ENCODE assay signal across 18 cellular contexts in genomic region chr10:125332548-125333208, GRCh38.
DNase-seq lines count a peak whose midpoint lies in the region; TF ChIP-seq lines count a peak whose summit lies in the region.
"Had no signal": no experiment of that assay in that cellular context is flagged by ENCODE, and none has a peak within 500 bp of the region (broad histone marks: within the 10 kb centered on the region; RNA-seq: fewer than 3 reads in every experiment).

No MANE protein-coding gene starts in this region.

- no peaks in the 10 kb centered on the region for H3K27me3 Mint-ChIP-seq in activated CD4-positive, alpha-beta T cell treated with anti-CD3 and anti-CD28 coated beads, Interleukin-2, amount 10 ng/mL, durations not matched to agents 24 days and 14 days
- H3K27me3 Mint-ChIP-seq in chondrocyte (ENCODE audit: low read depth), result peaks cover 8% of the 10 kb centered on the region
- H3K27me3 Mint-ChIP-seq: CD4-positive, alpha-beta memory T cell had no signal

- H3K36me3 ChIP-seq in left ventricle myocardium inferior (no peaks in the 10 kb centered on the region), skeletal muscle tissue (ENCODE audit: control insufficient read depth in 3 of 3, insufficient read depth in 3 of 3, low read length in 3 of 3) (no peaks in the 10 kb centered on the region)
- H3K36me3 ChIP-seq: BLaER1 had no signal

- H3K4me3 ChIP-seq in left ventricle myocardium inferior (no peak overlapping the region), skeletal muscle tissue (ENCODE audit: low read length in 3 of 3) (peak overlapping the region in 1 of 3 donors; percentile 8)
- H3K4me3 ChIP-seq: A549, BLaER1, GM23338 had no signal

- no peaks in the 10 kb centered on the region for H3K36me3 Mint-ChIP-seq in activated CD4-positive, alpha-beta T cell treated with anti-CD3 and anti-CD28 coated beads, Interleukin-2, amount 10 ng/mL, durations not matched to agents 24 days and 14 days (ENCODE audit: low read depth)
- no peaks in the 10 kb centered on the region for H3K36me3 Mint-ChIP-seq in chondrocyte (ENCODE audit: low read depth)
- H3K36me3 Mint-ChIP-seq: CD14-positive monocyte; CD4-positive, alpha-beta memory T cell had no signal

- peak; percentile 9 for DNase-seq in activated CD4-positive, alpha-beta T cell treated with anti-CD3 and anti-CD28 coated beads, Interleukin-2, amount 10 ng/mL, durations not matched to agents 24 days and 14 days
- DNase-seq in activated CD4-positive, alpha-beta T cell treated with anti-CD3 and anti-CD28 coated beads, Interleukin-2, amount 50 U/mL, for 48 hours, result no peak
- no peak for DNase-seq in chondrocyte (ENCODE audit: low spot score)
- DNase-seq in left ventricle myocardium inferior, result no peak
- DNase-seq in Ammon's horn (ENCODE audit: low spot score), result no peak
- no peak for DNase-seq in head of caudate nucleus
- DNase-seq: AML-193; CD4-positive, alpha-beta memory T cell; DMS153; DMS79; GF-D8; HCEC 1CT had no signal

- no peaks in the 10 kb centered on the region for H3K4me1 Mint-ChIP-seq in activated CD4-positive, alpha-beta T cell treated with anti-CD3 and anti-CD28 coated beads, Interleukin-2, amount 10 ng/mL, durations not matched to agents 24 days and 14 days
- peaks cover 11% of the 10 kb centered on the region for H3K4me1 Mint-ChIP-seq in chondrocyte (ENCODE audit: low read depth)
- H3K4me1 Mint-ChIP-seq: CD14-positive monocyte; CD4-positive, alpha-beta memory T cell had no signal

- H3K9me3 Mint-ChIP-seq in activated CD4-positive, alpha-beta T cell treated with anti-CD3 and anti-CD28 coated beads, Interleukin-2, amount 10 ng/mL, durations not matched to agents 24 days and 14 days, result no peaks in the 10 kb centered on the region
- no peaks in the 10 kb centered on the region for H3K9me3 Mint-ChIP-seq in chondrocyte (ENCODE audit: low read depth)
- H3K9me3 Mint-ChIP-seq: GM23338 had no signal

- H3K27ac ChIP-seq in left ventricle myocardium inferior (replicated peaks) (peak overlapping the region; percentile 77), skeletal muscle tissue (ENCODE audit: low read depth, low read length) (peak overlapping the region; percentile 45)
- H3K27ac ChIP-seq: 22Rv1, A549, BLaER1 had no signal

- no peak overlapping the region for H3K9ac ChIP-seq in skeletal muscle tissue (ENCODE audit: low read depth in 1 of 3, low read length in 3 of 3)
- H3K9ac ChIP-seq: BLaER1 had no signal

- intact Hi-C loops in activated CD4-positive, alpha-beta T cell treated with anti-CD3 and anti-CD28 coated beads, Interleukin-2, amount 10 ng/mL, durations not matched to agents 24 days and 14 days (cut with micrococcal nuclease), result no loop called here
- intact Hi-C loops in left ventricle myocardium inferior (cut with micrococcal nuclease), result no loop called here
- intact Hi-C loops in head of caudate nucleus (cut with DNase I), result no loop called here

- H3K4me1 ChIP-seq in left ventricle myocardium inferior, result peaks cover 14% of the 10 kb centered on the region
- peaks cover 0 to 14% (median 5%) of the 10 kb centered on the region in 3 donors for H3K4me1 ChIP-seq in skeletal muscle tissue (ENCODE audit: control insufficient read depth in 3 of 3, insufficient read depth in 3 of 3, low read length in 3 of 3)
- H3K4me1 ChIP-seq: A549 had no signal

- H3K27ac Mint-ChIP-seq in activated CD4-positive, alpha-beta T cell treated with anti-CD3 and anti-CD28 coated beads, Interleukin-2, amount 10 ng/mL, durations not matched to agents 24 days and 14 days, result no peak overlapping the region
- peak overlapping the region; percentile 12 for H3K27ac Mint-ChIP-seq in chondrocyte (ENCODE audit: unreplicated experiment)
- H3K27ac Mint-ChIP-seq: CD14-positive monocyte; CD4-positive, alpha-beta memory T cell; GM23338 had no signal

- H3K27me3 ChIP-seq in left ventricle myocardium inferior (ENCODE audit: low read depth) (no peaks in the 10 kb centered on the region), skeletal muscle tissue (ENCODE audit: control insufficient read depth in 3 of 3, insufficient read depth in 3 of 3, low read length in 3 of 3) (no peaks in the 10 kb centered on the region)
- H3K27me3 ChIP-seq: BLaER1 had no signal

- H3K4me3 Mint-ChIP-seq in activated CD4-positive, alpha-beta T cell treated with anti-CD3 and anti-CD28 coated beads, Interleukin-2, amount 10 ng/mL, durations not matched to agents 24 days and 14 days, result no peak overlapping the region
- no peak overlapping the region for H3K4me3 Mint-ChIP-seq in chondrocyte (ENCODE audit: unreplicated experiment)
- H3K4me3 Mint-ChIP-seq: CD14-positive monocyte; CD4-positive, alpha-beta memory T cell; GM23338 had no signal

- TF ChIP-seq CTCF in chondrocyte (IDR thresholded peaks at IDR 0.05) (no peak), left ventricle myocardium inferior (IDR thresholded peaks at IDR 0.05; ENCODE audit: borderline replicate concordance) (no peak)

- no peaks in the 10 kb centered on the region for H3K9me3 ChIP-seq in left ventricle myocardium inferior (replicated peaks)
- H3K9me3 ChIP-seq in skeletal muscle tissue (ENCODE audit: control insufficient read depth in 3 of 3, low read length in 3 of 3), result no peaks in the 10 kb centered on the region
- H3K9me3 ChIP-seq: A549 had no signal
